14 cellular contexts compared by ENCODE assay signal in the genomic region with DNA sequence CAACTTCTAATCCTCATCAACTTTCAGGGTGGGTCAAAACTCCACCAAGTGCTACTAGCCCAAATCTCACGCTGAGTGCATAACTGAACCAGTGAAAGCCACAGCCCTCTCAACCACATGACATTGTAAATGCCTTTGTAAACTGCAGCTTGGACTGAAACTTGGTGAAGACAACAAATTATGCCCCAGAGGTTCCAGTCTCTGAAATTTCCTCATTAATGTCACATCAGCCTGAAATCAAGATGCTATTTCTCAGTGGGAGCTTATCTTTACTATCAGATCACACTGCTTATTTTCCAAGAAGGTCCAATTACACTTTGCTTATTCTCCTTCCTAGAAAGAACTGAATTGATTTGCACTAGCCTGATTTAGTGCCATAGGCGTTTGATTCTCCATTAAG.
DNase-seq lines count a peak whose midpoint lies in the region; ATAC-seq and TF ChIP-seq lines count a peak whose summit lies in the region.
"Had no signal": no experiment of that assay in that cellular context is flagged by ENCODE, and none has a peak within 500 bp of the region (broad histone marks: within the 10 kb centered on the region; RNA-seq: fewer than 3 reads in every experiment).

No MANE protein-coding gene starts in this region.

- peak overlapping the region; percentile 24 for H3K4me2 ChIP-seq in parathyroid adenoma (ENCODE audit: low read length)

- H3K79me2 ChIP-seq in parathyroid adenoma = no peaks in the 10 kb centered on the region

- H3K4me1 ChIP-seq in parathyroid adenoma = peaks cover 3% of the 10 kb centered on the region

- peak overlapping the region; percentile 45; the same call in 1 of the 2 replicates for H3K27ac ChIP-seq in C4-2B
- H3K27ac ChIP-seq in parathyroid adenoma = no peak overlapping the region
- H3K27ac ChIP-seq: 22Rv1 had no signal

- no peaks in the 10 kb centered on the region for H3K9me3 ChIP-seq in parathyroid adenoma (ENCODE audit: control insufficient read depth, low read length)

- no peak for TF ChIP-seq CTCF in C4-2B (conservative IDR thresholded peaks at IDR 0.05)
- TF ChIP-seq CTCF in parathyroid adenoma (IDR thresholded peaks at IDR 0.05) = no peak

- H2AFZ ChIP-seq in parathyroid adenoma = no peak overlapping the region

- DNase-seq in HEK293T (ENCODE audit: extremely low spot score) (peak; percentile 41), left kidney (ENCODE audit: low read depth, low spot score) (peak; percentile 54), UCSD-AML1 (lab: John Stamatoyannopoulos, UW; ENCODE audit: unreplicated experiment) (no peak)
- DNase-seq in activated effector memory CD4-positive, alpha-beta T cell treated with Interleukin-2 at 50 U/mL for 16 hours = no peak
- DNase-seq: CD8-positive, alpha-beta memory T cell; DMS53; H7; HFFc6; IMR-90; KBM-7 had no signal

- H3K36me3 ChIP-seq in parathyroid adenoma (ENCODE audit: control insufficient read depth, insufficient read depth, low read length) = no peaks in the 10 kb centered on the region

- POLR2A ChIA-PET in HEK293T (lab: Yijun Ruan, JAX) = no interaction called here

- ATAC-seq in HG03280 (IDR thresholded peaks at IDR 0.05; ENCODE audit: unreplicated experiment) = no peak

- no peaks in the 10 kb centered on the region for H3K27me3 ChIP-seq in parathyroid adenoma (ENCODE audit: control insufficient read depth, insufficient read depth, low read length)

- CTCF ChIA-PET in HEK293T (lab: Yijun Ruan, JAX) = interaction anchor here (0.6 kb wide), 1 partner anchor 36 kb away, joined by 3 read pairs; no protein-coding TSS in a partner anchor

- no peak overlapping the region for H3K4me3 ChIP-seq in parathyroid adenoma (ENCODE audit: low read depth, low read length)

- H3K9ac ChIP-seq in parathyroid adenoma = no peak overlapping the region

TF ChIP-seq in HEK293T, 16 proteins besides CTCF, POLR2A, EP300 and RAD21:
- TF ChIP-seq CTBP1 (IDR thresholded peaks at IDR 0.05; ENCODE audit: borderline replicate concordance) (peak; percentile 90), SUZ12 (IDR thresholded peaks at IDR 0.05) (no peak)
- TF ChIP-seq, protein P1, sequence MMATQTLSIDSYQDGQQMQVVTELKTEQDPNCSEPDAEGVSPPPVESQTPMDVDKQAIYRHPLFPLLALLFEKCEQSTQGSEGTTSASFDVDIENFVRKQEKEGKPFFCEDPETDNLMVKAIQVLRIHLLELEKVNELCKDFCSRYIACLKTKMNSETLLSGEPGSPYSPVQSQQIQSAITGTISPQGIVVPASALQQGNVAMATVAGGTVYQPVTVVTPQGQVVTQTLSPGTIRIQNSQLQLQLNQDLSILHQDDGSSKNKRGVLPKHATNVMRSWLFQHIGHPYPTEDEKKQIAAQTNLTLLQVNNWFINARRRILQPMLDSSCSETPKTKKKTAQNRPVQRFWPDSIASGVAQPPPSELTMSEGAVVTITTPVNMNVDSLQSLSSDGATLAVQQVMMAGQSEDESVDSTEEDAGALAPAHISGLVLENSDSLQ (IDR thresholded peaks at IDR 0.05) = peak; percentile 82
TF ChIP-seq in HEK293T: peak in this region for 2.

Comparison
In these comparisons a context has a peak if more than half of its experiments do, and no peak if none do; other contexts are left out.
1. DNase-seq: peak in HEK293T (single experiment) and left kidney (single experiment); none in UCSD-AML1 (single experiment) and activated effector memory CD4-positive, alpha-beta T cell treated with Interleukin-2 at 50 U/mL for 16 hours (single experiment).